25 cellular contexts compared by ENCODE assay signal in the genomic region with DNA sequence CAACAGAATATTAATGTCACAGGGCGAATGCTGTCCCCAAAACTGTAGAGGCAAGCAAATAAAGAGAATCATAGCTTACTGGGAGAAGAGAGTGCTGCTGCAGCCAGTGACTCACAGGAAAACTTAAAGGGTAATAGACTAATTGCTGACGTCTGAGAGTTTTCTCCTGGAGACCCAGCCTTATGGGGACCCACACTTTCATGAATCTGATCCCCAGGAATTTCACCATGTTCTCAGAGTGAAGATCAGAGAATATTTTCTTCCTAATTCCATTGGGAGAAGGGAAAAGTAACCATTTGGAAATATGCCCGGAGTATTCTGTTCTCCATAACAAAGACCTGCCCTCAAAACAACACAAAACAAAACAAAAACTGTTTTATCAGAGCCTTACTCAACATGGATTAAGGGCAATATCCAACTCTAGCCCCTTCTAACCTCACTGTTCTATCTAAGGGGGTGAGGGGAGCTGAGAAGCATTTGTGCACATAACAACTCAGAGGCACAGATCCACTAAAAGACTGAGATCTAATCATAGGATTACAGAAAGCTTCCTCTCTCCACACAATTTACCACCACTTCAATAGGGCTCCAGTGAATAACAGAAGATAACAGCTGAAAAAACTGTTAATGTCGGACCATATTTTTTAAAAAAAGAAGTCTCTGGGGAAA.
DNase-seq lines count a peak whose midpoint lies in the region; ATAC-seq and TF ChIP-seq lines count a peak whose summit lies in the region.
"Had no signal": no experiment of that assay in that cellular context is flagged by ENCODE, and none has a peak within 500 bp of the region (broad histone marks: within the 10 kb centered on the region; RNA-seq: fewer than 3 reads in every experiment).

No MANE protein-coding gene starts in this region.

- H3K4me1 ChIP-seq in BLaER1 (peaks cover 19% of the 10 kb centered on the region), SJCRH30 (peaks cover 58% of the 10 kb centered on the region)
- H3K4me1 ChIP-seq: BE2C, body of pancreas, left lung had no signal

- no peak for TF ChIP-seq CTCF in epithelial cell of esophagus (IDR thresholded peaks at IDR 0.05; ENCODE audit: insufficient read depth, low read depth, low read length, missing control alignments)

- peak overlapping the region; percentile 16; the same call in 1 of the 2 replicates for H3K4me2 ChIP-seq in BLaER1

- DNase-seq in SJCRH30 (peak; percentile 67 to 90), epithelial cell of esophagus (ENCODE audit: low read depth) (peak; percentile 32), myocyte (ENCODE audit: low read depth) (peak; percentile 67), NCI-H1105 treated with DMSO at 0.1 percent for 48 hours (lab: John Stamatoyannopoulos, UW) (no peak), COR-L47 (lab: John Stamatoyannopoulos, UW) (no peak), epidermal melanocyte (ENCODE audit: insufficient read length, low spot score) (no peak)
- DNase-seq: activated CD4-positive, alpha-beta T cell treated with anti-CD3 and anti-CD28 coated beads for 4 hours; activated CD8-positive, alpha-beta memory T cell treated with anti-CD3 and anti-CD28 coated beads for 24 hours; activated effector memory CD4-positive, alpha-beta T cell treated with anti-CD3 and anti-CD28 coated beads, Interleukin-2, amount 50 U/mL, for 16 hours; activated naive CD8-positive, alpha-beta T cell treated with anti-CD3 and anti-CD28 coated beads for 36 hours; BE2C; body of pancreas; DMS79 treated with DMSO at 0.1 percent for 48 hours; GF-D8; hypothalamus; KBM-7; left lung; NCI-H1436 treated with DMSO at 0.1 percent for 48 hours; NCI-H510A; stimulated activated CD4-positive, alpha-beta T cell treated with anti-CD3 and anti-CD28 coated beads, Interleukin-12 subunit alpha, Interleukin-12 subunit beta, amount 100 ng/mL, for 4 hours; stimulated activated CD4-positive, alpha-beta T cell treated with anti-CD3 and anti-CD28 coated beads, Interleukin-4, amount 100 ng/mL, for 1 hour; trophoblast cell had no signal

- H3K9me3 ChIP-seq in BLaER1, result no peaks in the 10 kb centered on the region
- 0 out of 2 replicates have a peak, but pooled peaks cover 3% of the 10 kb centered on the region for H3K9me3 ChIP-seq in SJCRH30 (replicated peaks)
- H3K9me3 ChIP-seq: BE2C, body of pancreas had no signal

- H3K36me3 ChIP-seq in BLaER1 (no peaks in the 10 kb centered on the region), SJCRH30 (no peaks in the 10 kb centered on the region)
- H3K36me3 ChIP-seq: BE2C, left lung had no signal

- H4K20me1 ChIP-seq in BLaER1, result no peaks in the 10 kb centered on the region

- no peak overlapping the region for H3K4me3 ChIP-seq in BLaER1
- no peak overlapping the region for H3K4me3 ChIP-seq in SJCRH30
- H3K4me3 ChIP-seq in epithelial cell of esophagus (ENCODE audit: low read length), result no peak overlapping the region
- H3K4me3 ChIP-seq: body of pancreas, left lung had no signal

- no peak overlapping the region for H3K9ac ChIP-seq in BLaER1

- H3K27ac ChIP-seq in BLaER1 (no peak overlapping the region), SJCRH30 (peak overlapping the region; percentile 48)
- H3K27ac ChIP-seq: body of pancreas, left lung, VCaP had no signal

- ATAC-seq in HG03354 (IDR thresholded peaks at IDR 0.05; ENCODE audit: poor library complexity, severe bottlenecking, unreplicated experiment), result no peak
- ATAC-seq: body of pancreas, left lung had no signal

- H3K27me3 ChIP-seq in BLaER1 (no peaks in the 10 kb centered on the region), SJCRH30 (no peaks in the 10 kb centered on the region)
- H3K27me3 ChIP-seq: BE2C, body of pancreas, left lung had no signal

Comparison
In these comparisons a context has a peak if more than half of its experiments do, and no peak if none do; other contexts are left out.
1. DNase-seq: peak in SJCRH30 (2 of 2), epithelial cell of esophagus (single experiment) and myocyte (single experiment); none in NCI-H1105 treated with DMSO at 0.1 percent for 48 hours (single experiment), COR-L47 (single experiment) and epidermal melanocyte (single experiment).